ENCODE assay signal across 1 cellular context in the genomic region with DNA sequence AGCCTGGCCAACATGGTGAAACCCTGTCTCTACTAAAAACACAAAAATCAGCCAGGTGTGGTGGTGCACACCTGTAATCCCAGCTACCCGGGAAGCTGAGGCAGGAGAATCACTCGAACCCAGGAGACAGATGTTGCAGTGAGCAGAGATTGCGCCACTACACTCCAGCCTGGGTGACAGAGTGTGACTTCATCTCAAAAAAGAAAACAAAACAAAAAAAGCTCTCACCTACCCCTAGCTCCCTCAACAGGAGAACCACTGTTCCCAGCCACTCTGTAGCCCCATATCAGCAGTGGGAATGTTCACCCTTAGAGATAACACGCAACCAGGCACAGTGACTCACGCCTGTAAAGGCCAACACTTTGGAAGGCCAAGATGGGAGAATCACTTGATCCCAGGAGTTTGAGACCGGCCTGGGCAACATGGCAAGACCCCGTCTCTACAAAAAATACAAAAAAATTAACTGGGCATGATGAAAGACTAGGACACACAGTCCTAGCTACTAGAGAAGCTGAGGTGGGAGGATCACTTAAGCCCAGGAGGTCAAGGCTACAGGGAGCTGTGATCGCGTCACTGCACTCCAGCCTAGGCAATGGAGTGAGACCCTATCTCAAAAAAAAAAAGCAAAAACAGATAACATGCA.
TF ChIP-seq lines count a peak whose summit lies in the region.

No MANE protein-coding gene starts in this region.

TF ChIP-seq in SK-N-SH, 30 proteins besides CTCF, POLR2A, EP300 and RAD21:
- TF ChIP-seq JUND (IDR thresholded peaks at IDR 0.05): no peak
- no peak for TF ChIP-seq RFX5 (IDR thresholded peaks at IDR 0.05; ENCODE audit: low read length)
- TF ChIP-seq POLR2AphosphoS5 (IDR thresholded peaks at IDR 0.05; ENCODE audit: low read depth, low read length): no peak
- TF ChIP-seq TEAD4 (IDR thresholded peaks at IDR 0.05; ENCODE audit: borderline replicate concordance, insufficient read depth): no peak
- TF ChIP-seq GABPA (IDR thresholded peaks at IDR 0.05; ENCODE audit: low read depth): no peak
- no peak for TF ChIP-seq SIN3A (IDR thresholded peaks at IDR 0.05; ENCODE audit: borderline replicate concordance, low read depth, low read length)
- TF ChIP-seq, protein P1, sequence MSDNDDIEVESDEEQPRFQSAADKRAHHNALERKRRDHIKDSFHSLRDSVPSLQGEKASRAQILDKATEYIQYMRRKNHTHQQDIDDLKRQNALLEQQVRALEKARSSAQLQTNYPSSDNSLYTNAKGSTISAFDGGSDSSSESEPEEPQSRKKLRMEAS (IDR thresholded peaks at IDR 0.05; ENCODE audit: low read depth): no peak
- TF ChIP-seq TCF12 (IDR thresholded peaks at IDR 0.05): no peak
